Comparison of ENCODE assay signal across 8 cellular contexts in the genomic region with DNA sequence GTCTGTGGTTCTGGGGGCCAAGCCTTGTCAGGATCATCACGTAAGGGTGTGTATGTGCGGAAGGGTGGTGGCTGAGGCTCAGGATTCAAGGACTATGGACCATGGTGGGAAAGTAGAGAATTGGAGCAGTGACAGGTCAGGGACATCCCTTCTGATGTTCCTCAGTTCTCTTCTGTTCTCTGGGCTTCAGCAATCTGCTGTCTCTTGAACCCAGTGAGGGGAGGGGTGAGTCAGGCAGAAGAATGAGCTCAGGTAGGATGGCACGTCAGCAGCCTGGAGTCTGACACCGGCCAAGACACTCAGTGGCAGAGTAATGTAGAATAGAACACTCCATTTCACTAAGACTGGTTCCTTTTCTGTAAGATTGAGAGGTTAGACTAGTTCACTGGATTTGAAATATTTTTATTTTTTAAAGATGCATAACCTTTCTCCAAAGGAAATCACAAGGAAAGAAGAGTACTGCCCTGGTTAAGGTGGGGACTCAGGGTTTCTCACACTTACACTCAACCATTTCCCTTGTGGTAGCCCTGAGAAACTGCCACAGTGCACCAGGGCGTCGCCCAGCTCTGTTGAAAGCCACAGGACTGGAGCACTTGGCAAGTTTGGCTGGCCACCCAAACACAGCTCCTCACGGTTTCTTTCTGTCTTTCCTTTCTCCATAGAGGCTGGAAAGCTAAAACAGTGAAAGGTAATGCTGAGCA. TPM values are rescaled to one million over a fixed set of nuclear protein-coding genes. Genes with fewer than 3 reads are reported as not detected.
DNase-seq lines count a peak whose midpoint lies in the region; ATAC-seq lines count a peak whose summit lies in the region.

No MANE protein-coding gene starts in this region.

- ATAC-seq in GM18907 (IDR thresholded peaks at IDR 0.05; ENCODE audit: unreplicated experiment), result peak; percentile 62

- in situ Hi-C loops in KBM-7 (cut with MboI; ENCODE audit: low pct_unique_long_range_greater_than_20kb, low sequenced_read_pairs), result no loop called here

- DNase-seq in KBM-7 (peak; percentile 55), fibroblast of gingiva (ENCODE audit: low read depth) (peak; percentile 82), medulla oblongata (ENCODE audit: extremely low spot score) (no peak), SKM-1 treated with dmso at 0.1 percent for 144 hours (lab: John Stamatoyannopoulos, UW; ENCODE audit: unreplicated experiment) (no peak), NCI-H2107 treated with DMSO at 0.1 percent for 48 hours (lab: John Stamatoyannopoulos, UW; ENCODE audit: unreplicated experiment) (no peak)
- DNase-seq in activated CD8-positive, alpha-beta memory T cell treated with anti-CD3 and anti-CD28 coated beads, Interleukin-2, amount 50 U/mL, for 48 hours, result peak; percentile 70

- peak overlapping the region; percentile 79 for H3K4me2 ChIP-seq in skeletal muscle satellite cell (ENCODE audit: low read length)

- peaks cover 76% of the 10 kb centered on the region for H3K4me1 ChIP-seq in skeletal muscle satellite cell (ENCODE audit: control insufficient read depth, insufficient read depth, low read length)

- H3K4me3 ChIP-seq in skeletal muscle satellite cell (ENCODE audit: low read length), result peak overlapping the region; percentile 65

- H3K9ac ChIP-seq in skeletal muscle satellite cell (ENCODE audit: low read depth, low read length), result peak overlapping the region; percentile 93

- no peaks in the 10 kb centered on the region for H3K27me3 ChIP-seq in skeletal muscle satellite cell (ENCODE audit: control insufficient read depth, insufficient read depth, low read length)

- H3K36me3 ChIP-seq in skeletal muscle satellite cell (ENCODE audit: insufficient read depth, low read length), result no peaks in the 10 kb centered on the region

- H3K9me3 ChIP-seq in skeletal muscle satellite cell (replicated peaks; ENCODE audit: low read length), result no peaks in the 10 kb centered on the region

RNA-seq across cellular contexts. Expression of gene MICAL2, which starts 23.2 kb away (rescaled TPM):
- total RNA-seq in skeletal muscle satellite cell (2012; rRNA removed), result 25.6 and 43.9 TPM in 2 replicates

Comparison
In these comparisons a context has a peak if more than half of its experiments do, and no peak if none do; other contexts are left out.
1. DNase-seq: peak in KBM-7 (single experiment), activated CD8-positive, alpha-beta memory T cell treated with anti-CD3 and anti-CD28 coated beads, Interleukin-2, amount 50 U/mL, for 48 hours (single experiment) and fibroblast of gingiva (single experiment); none in medulla oblongata (single experiment), SKM-1 treated with dmso at 0.1 percent for 144 hours (single experiment) and NCI-H2107 treated with DMSO at 0.1 percent for 48 hours (single experiment).